Comparison of ENCODE assay signal across 17 cellular contexts in genomic region chr7:158270106-158270775, GRCh38.
"Had no signal": no experiment of that assay in that cellular context is flagged by ENCODE, and none has a peak within 500 bp of the region (broad histone marks: within the 10 kb centered on the region; RNA-seq: fewer than 3 reads in every experiment).

No MANE protein-coding gene starts in this region.

- H3K27ac Mint-ChIP-seq: activated naive CD4-positive, alpha-beta T cell treated with anti-CD3 and anti-CD28 coated beads for 36 hours; activated T-helper 1 cell treated with anti-CD3 and anti-CD28 coated beads, Interleukin-12 subunit alpha, Interleukin-12 subunit beta, Interleukin-2, Interleukin-4 antibody, amounts not matched to agents 30 ng/mL and 10 ng/mL and 1 ng/mL, durations not matched to agents 14 hours and 24 hours and 36 hours; nephron; T-helper 2 cell treated with Interferon-gamma antibody and Interleukin-4, amounts not matched to agents 5 μg/mL and 100 μg/mL, for 36 hours had no signal

- H3K9me3 Mint-ChIP-seq: activated naive CD4-positive, alpha-beta T cell treated with anti-CD3 and anti-CD28 coated beads for 36 hours; T-helper 2 cell treated with Interferon-gamma antibody and Interleukin-4, amounts not matched to agents 5 μg/mL and 100 μg/mL, for 36 hours had no signal

- H3K36me3 ChIP-seq: adrenal gland, gastroesophageal sphincter, ovary, tibial nerve had no signal

- H3K9me3 ChIP-seq: adrenal gland, gastroesophageal sphincter, ovary had no signal

- ATAC-seq: activated CD4-positive, CD25-positive, alpha-beta regulatory T cell treated with anti-CD3 and anti-CD28 coated beads, Interleukin-2, amount 50 U/mL, for 24 hours; gastroesophageal sphincter had no signal

- H3K27me3 ChIP-seq: adrenal gland, ovary, tibial nerve had no signal

- H3K4me3 ChIP-seq: adrenal gland, gastroesophageal sphincter, ovary, tibial nerve had no signal

- H3K4me3 Mint-ChIP-seq: activated naive CD4-positive, alpha-beta T cell treated with anti-CD3 and anti-CD28 coated beads for 36 hours; activated T-helper 1 cell treated with anti-CD3 and anti-CD28 coated beads, Interleukin-12 subunit alpha, Interleukin-12 subunit beta, Interleukin-2, Interleukin-4 antibody, amounts not matched to agents 30 ng/mL and 10 ng/mL and 1 ng/mL, durations not matched to agents 14 hours and 24 hours and 36 hours; nephron; T-helper 2 cell treated with Interferon-gamma antibody and Interleukin-4, amounts not matched to agents 5 μg/mL and 100 μg/mL, for 36 hours had no signal

- H3K27ac ChIP-seq: adrenal gland, epithelial cell of prostate, gastroesophageal sphincter, ovary had no signal

- H3K4me1 ChIP-seq: adrenal gland, gastroesophageal sphincter, tibial nerve had no signal

- DNase-seq: activated CD4-positive, alpha-beta T cell treated with anti-CD3 and anti-CD28 coated beads, Interleukin-2, amount 50 U/mL, for 4 hours; activated naive CD4-positive, alpha-beta T cell treated with anti-CD3 and anti-CD28 coated beads for 36 hours; adrenal gland; central memory CD4-positive, alpha-beta T cell; cortex of kidney; effector CD8-positive, alpha-beta T cell; hippocampal formation; kidney glomerular epithelial cell; ovary; SW 1271 had no signal

- H3K4me1 Mint-ChIP-seq: nephron had no signal
